ENCODE assay signal across 9 cellular contexts in the genomic region with DNA sequence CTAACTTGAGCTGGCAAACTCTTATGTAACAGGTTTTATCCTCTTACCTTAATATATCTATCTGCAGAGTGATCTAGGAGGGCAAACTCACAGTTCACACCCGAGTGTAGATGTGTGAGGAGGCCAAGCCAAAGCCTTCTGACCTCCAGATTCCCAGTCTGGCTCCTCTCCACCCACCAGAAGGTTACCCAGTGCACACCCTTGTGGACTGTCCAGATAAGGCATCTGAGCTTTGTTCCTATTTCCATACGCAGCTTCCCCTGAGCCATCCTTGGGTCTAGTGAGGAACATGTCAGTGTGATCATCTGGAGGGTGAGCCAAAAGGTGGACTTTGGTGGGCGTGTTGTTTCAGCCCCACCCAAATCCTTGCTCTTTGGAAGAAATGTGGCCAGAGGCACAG.
DNase-seq lines count a peak whose midpoint lies in the region; ATAC-seq, FAIRE-seq and TF ChIP-seq lines count a peak whose summit lies in the region.
"Had no signal": no experiment of that assay in that cellular context is flagged by ENCODE, and none has a peak within 500 bp of the region (broad histone marks: within the 10 kb centered on the region; RNA-seq: fewer than 3 reads in every experiment).

No MANE protein-coding gene starts in this region.

- H2BK120ac ChIP-seq in H1 (replicated peaks; ENCODE audit: low read depth, low read length): no peak overlapping the region

- CTCF ChIA-PET in H1 (lab: Charles Lee; ENCODE audit: partially characterized antibody): interaction anchor here (0.5 to 1.5 kb wide), 8 partner anchors 10 to 181 kb away, joined by 3 to 8 read pairs (median 4); no protein-coding TSS in a partner anchor

- no peak overlapping the region for H3K14ac ChIP-seq in H1 (ENCODE audit: insufficient read length)

- H3K4me2 ChIP-seq in H1 (ENCODE audit: insufficient read depth in 1 of 2, low read depth in 2 of 2, low read length in 2 of 2): no peak overlapping the region

- POLR2A ChIA-PET in H1 (lab: Charles Lee; ENCODE audit: partially characterized antibody): no interaction called here

- no peaks in the 10 kb centered on the region for H3K23me2 ChIP-seq in H1 (ENCODE audit: low read depth, low read length)

- H3K36me3 ChIP-seq in H1 (ENCODE audit: control insufficient read depth in 2 of 4, insufficient read depth in 4 of 4, low read length in 3 of 4): no peaks in the 10 kb centered on the region
- no peaks in the 10 kb centered on the region for H3K36me3 ChIP-seq in mucosa of descending colon (ENCODE audit: low read depth)
- H3K36me3 ChIP-seq in body of pancreas (replicated peaks in 1 of 2; ENCODE audit: insufficient read depth in 1 of 2, low read depth in 2 of 2): no peaks in the 10 kb centered on the region

- no peak overlapping the region for H2BK20ac ChIP-seq in H1 (ENCODE audit: low read length)

- TF ChIP-seq EP300 in H1 (IDR thresholded peaks at IDR 0.05; ENCODE audit: borderline replicate concordance in 1 of 2, low read depth in 2 of 2, low read length in 2 of 2): no peak

- H4K8ac ChIP-seq in H1 (ENCODE audit: extremely low read depth, insufficient read depth, low read length): no peak overlapping the region

- no peaks in the 10 kb centered on the region for H3K79me1 ChIP-seq in H1 (ENCODE audit: low read depth, low read length)

- TF ChIP-seq POLR2A in H1 (IDR thresholded peaks at IDR 0.05; ENCODE audit: control extremely low read depth in 1 of 2, low read depth in 2 of 2, low read length in 2 of 2) (no peak), lower leg skin (IDR thresholded peaks at IDR 0.05) (no peak), body of pancreas (IDR thresholded peaks at IDR 0.05) (no peak)

- H3K9me3 ChIP-seq in H1 (ENCODE audit: insufficient read depth in 2 of 2, low read depth in 1 of 2, low read length in 1 of 2) (no peaks in the 10 kb centered on the region), mucosa of descending colon (no peaks in the 10 kb centered on the region), body of pancreas (no peaks in the 10 kb centered on the region)

- intact Hi-C loops in mucosa of descending colon (cut with DNase I, micrococcal nuclease) (no loop called here), lower leg skin (cut with DNase I; ENCODE audit: low total_unique reads) (no loop called here), body of pancreas (cut with DNase I) (no loop called here)

- no peak overlapping the region for H2BK12ac ChIP-seq in H1 (ENCODE audit: low read depth, low read length)

- no peak overlapping the region for H2BK5ac ChIP-seq in H1 (ENCODE audit: low read depth, low read length)

- no peak overlapping the region for H2AK5ac ChIP-seq in H1 (ENCODE audit: low read depth, low read length)

- H3K4me1 ChIP-seq in H1 (replicated peaks in 1 of 4; ENCODE audit: control insufficient read depth in 3 of 4, insufficient read depth in 4 of 4, low read length in 3 of 4) (no peaks in the 10 kb centered on the region), mucosa of descending colon (ENCODE audit: low read depth) (no peaks in the 10 kb centered on the region), body of pancreas (no peaks in the 10 kb centered on the region)

- no peak overlapping the region for H3K18ac ChIP-seq in H1 (ENCODE audit: extremely low read depth, low read length)

- no peak overlapping the region for H4K5ac ChIP-seq in H1 (ENCODE audit: insufficient read length, low read depth, low read length)

- no peak overlapping the region; the same call in 1 of the 2 replicates for H2AFZ ChIP-seq in H1 (ENCODE audit: low read length)

- H3K27me3 ChIP-seq in H1 (replicated peaks in 1 of 4; ENCODE audit: control insufficient read depth in 3 of 4, extremely low read depth in 1 of 4, insufficient read depth in 3 of 4, low read length in 3 of 4) (no peaks in the 10 kb centered on the region), body of pancreas (no peaks in the 10 kb centered on the region)

- no peak overlapping the region for H3K4me3 ChIP-seq in H1 (ENCODE audit: extremely low read depth in 1 of 4, insufficient read depth in 2 of 4, low read depth in 3 of 4, low read length in 4 of 4)
- H3K4me3 ChIP-seq in mucosa of descending colon: no peak overlapping the region
- H3K4me3 ChIP-seq in lower leg skin (ENCODE audit: low read depth, poor library complexity, severe bottlenecking): no peak overlapping the region
- H3K4me3 ChIP-seq in body of pancreas: no peak overlapping the region

- H3K27ac ChIP-seq in H1 (ENCODE audit: low read depth, low read length) (no peak overlapping the region), body of pancreas (no peak overlapping the region)

- H3K4ac ChIP-seq in H1 (replicated peaks; ENCODE audit: insufficient read length, low read depth, low read length): no peak overlapping the region

- H3K9ac ChIP-seq in H1 (replicated peaks in 1 of 4; ENCODE audit: extremely low read depth in 1 of 4, low read depth in 3 of 4, low read length in 3 of 4): no peak overlapping the region

- TF ChIP-seq CTCF in H1 (IDR thresholded peaks at IDR 0.05; ENCODE audit: control extremely low read depth in 1 of 3, insufficient read depth in 1 of 3, low read depth in 1 of 3, low read length in 3 of 3) (peak in 2 of 3 experiments; percentile 21 to 51; a peak in 2 of 4 replicates), mucosa of descending colon (IDR thresholded peaks at IDR 0.05) (no peak), GM10266 (IDR thresholded peaks at IDR 0.05; ENCODE audit: control insufficient read depth, insufficient read depth, low read depth, missing control alignments) (no peak), lower leg skin (IDR thresholded peaks at IDR 0.05) (no peak), body of pancreas (IDR thresholded peaks at IDR 0.05) (no peak)

- ATAC-seq in mucosa of descending colon (peak; percentile 70), GM18520 (IDR thresholded peaks at IDR 0.05; ENCODE audit: unreplicated experiment) (no peak), body of pancreas (no peak)

- peak; percentile 33 to 54; a peak in 2 of 4 replicates for TF ChIP-seq RAD21 in H1 (IDR thresholded peaks at IDR 0.05 in 1 of 2, conservative IDR thresholded peaks at IDR 0.05 in 1 of 2; ENCODE audit: low read depth in 2 of 2, low read length in 2 of 2)

- no peak for FAIRE-seq in H1 (lab: Jason Lieb, UNC)

- H3K56ac ChIP-seq in H1 (replicated peaks; ENCODE audit: insufficient read length, low read depth, low read length): no peak overlapping the region

- H3K23ac ChIP-seq in H1 (ENCODE audit: insufficient read length): no peak overlapping the region

- H2BK15ac ChIP-seq in H1 (ENCODE audit: low read length): no peak overlapping the region

- WGBS in H1 (ENCODE audit: extremely low coverage in 1 of 2, insufficient coverage in 1 of 2, insufficient read length in 1 of 2, insufficient replicate concordance in 2 of 2, low coverage in 1 of 2, low lambda C conversion rate in 2 of 2, missing lambda C conversion rate in 1 of 2), 2 experiments: 90% methylated on average over 3 of the region's 3 CpGs; no CpG with 5 or more reads in 1 of the 2 experiments
- 51 to 60% methylated on average over 3 of the region's 3 CpGs for WGBS in lower leg skin, 2 donors
- WGBS in body of pancreas, 2 donors: 39 to 50% methylated on average over 3 of the region's 3 CpGs

- no peaks in the 10 kb centered on the region for H4K20me1 ChIP-seq in H1 (replicated peaks in 1 of 2; ENCODE audit: control insufficient read depth in 1 of 2, insufficient read depth in 2 of 2, low read length in 2 of 2)

- H3K79me2 ChIP-seq in H1 (ENCODE audit: control insufficient read depth in 1 of 2, insufficient read depth in 2 of 2, low read length in 2 of 2): no peaks in the 10 kb centered on the region

- DNase-seq in GM04504 (ENCODE audit: low read depth) (peak; percentile 1), NCI-H69 (lab: John Stamatoyannopoulos, UW) (peak; percentile 38), H1 (ENCODE audit: low read depth in 1 of 2, low spot score in 2 of 2) (no peak), mucosa of descending colon (peak in 1 of 3 donors; percentile 28), GM10266 (ENCODE audit: extremely low spot score) (no peak), lower leg skin (ENCODE audit: low spot score in 2 of 2) (no peak), body of pancreas (no peak)
- DNase-seq: activated CD4-positive, alpha-beta T cell treated with anti-CD3 and anti-CD28 coated beads, Interleukin-2, amount 50 U/mL, for 4 hours had no signal

- no peak overlapping the region for H4K91ac ChIP-seq in H1 (replicated peaks; ENCODE audit: insufficient read length, low read length)

TF ChIP-seq in H1, 55 proteins besides CTCF, POLR2A, EP300 and RAD21:
- TF ChIP-seq BRCA1 (IDR thresholded peaks at IDR 0.05; ENCODE audit: low read depth, low read length): no peak
- TF ChIP-seq CREB1 (IDR thresholded peaks at IDR 0.05): no peak
- no peak for TF ChIP-seq SP4 (IDR thresholded peaks at IDR 0.05; ENCODE audit: low read length)
- TF ChIP-seq SP1 (IDR thresholded peaks at IDR 0.05; ENCODE audit: low read depth, low read length): no peak
- no peak for TF ChIP-seq SIN3A (conservative IDR thresholded peaks at IDR 0.05 in 1 of 2, IDR thresholded peaks at IDR 0.05 in 1 of 2; ENCODE audit: low read depth in 1 of 2, low read length in 2 of 2)
- no peak for TF ChIP-seq GABPA (IDR thresholded peaks at IDR 0.05; ENCODE audit: borderline replicate concordance, insufficient read depth, low read length)
- no peak for TF ChIP-seq HDAC2 (IDR thresholded peaks at IDR 0.05; ENCODE audit: borderline replicate concordance in 1 of 2, low read depth in 2 of 2, low read length in 2 of 2)
- TF ChIP-seq NRF1 (IDR thresholded peaks at IDR 0.05; ENCODE audit: low read depth, low read length): no peak
- no peak for TF ChIP-seq FOSL1 (IDR thresholded peaks at IDR 0.05; ENCODE audit: insufficient read depth, low read depth, low read length)
TF ChIP-seq in H1: peak in this region for 0.

Comparison
In these comparisons a context has a peak if more than half of its experiments do, and no peak if none do; other contexts are left out.
1. DNase-seq: peak in GM04504 (single experiment) and NCI-H69 (single experiment); none in H1 (0 of 2), GM10266 (single experiment), lower leg skin (0 of 2) and body of pancreas (0 of 4).
2. CTCF ChIP-seq: peak in H1 (2 of 3); none in mucosa of descending colon (single experiment), GM10266 (single experiment), lower leg skin (0 of 3) and body of pancreas (0 of 7).